21 cellular contexts compared by ENCODE assay signal in the genomic region with DNA sequence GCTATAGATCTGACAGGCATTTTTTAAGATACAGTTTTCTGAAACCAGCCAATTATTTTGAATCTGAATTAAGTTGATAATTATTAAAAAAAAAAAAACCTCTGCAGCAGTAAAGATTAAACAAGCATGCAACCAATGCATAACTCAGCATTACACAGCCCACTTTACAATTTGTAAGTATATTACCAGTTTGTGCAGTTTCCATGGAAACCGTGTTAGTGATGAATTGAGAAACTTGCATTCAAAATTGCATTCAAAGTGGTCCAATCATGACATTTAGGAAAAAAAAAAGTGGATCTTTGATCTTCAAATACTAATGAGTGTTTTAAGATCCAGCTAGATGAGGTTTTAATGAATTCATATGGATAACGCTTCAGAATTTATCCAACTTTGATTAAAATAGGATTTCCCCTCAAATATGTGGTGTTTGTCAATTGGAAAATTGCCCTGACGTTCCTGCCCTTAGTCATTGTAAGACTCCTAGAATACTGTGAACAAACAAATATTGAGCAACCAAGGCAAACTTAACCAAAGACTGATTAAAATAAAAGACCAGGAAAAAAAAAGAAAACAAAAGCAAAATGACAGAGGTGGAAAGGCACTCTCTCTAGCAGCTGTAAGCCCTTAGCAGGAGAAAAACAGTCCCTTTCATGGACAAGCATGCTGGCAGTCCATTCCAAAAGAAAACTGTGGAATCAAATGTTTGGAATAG.
DNase-seq lines count a peak whose midpoint lies in the region; ATAC-seq, FAIRE-seq and TF ChIP-seq lines count a peak whose summit lies in the region.
"Had no signal": no experiment of that assay in that cellular context is flagged by ENCODE, and none has a peak within 500 bp of the region (broad histone marks: within the 10 kb centered on the region; RNA-seq: fewer than 3 reads in every experiment).

No MANE protein-coding gene starts in this region.

- H3K27ac Mint-ChIP-seq in astrocyte (ENCODE audit: unreplicated experiment) (no peak overlapping the region), Calu3 (ENCODE audit: unreplicated experiment) (no peak overlapping the region)
- H3K27ac Mint-ChIP-seq: CD4-positive, alpha-beta T cell had no signal

- no peak overlapping the region for H3K9ac ChIP-seq in astrocyte (ENCODE audit: low read length)

- H3K27me3 Mint-ChIP-seq in astrocyte (ENCODE audit: low read depth, unreplicated experiment), result no peaks in the 10 kb centered on the region
- H3K27me3 Mint-ChIP-seq in Calu3 (ENCODE audit: unreplicated experiment), result no peaks in the 10 kb centered on the region

- no peaks in the 10 kb centered on the region for H3K36me3 Mint-ChIP-seq in astrocyte (ENCODE audit: low read depth, unreplicated experiment)
- no peaks in the 10 kb centered on the region for H3K36me3 Mint-ChIP-seq in Calu3 (ENCODE audit: insufficient read depth, unreplicated experiment)

- H3K9me3 ChIP-seq in astrocyte (ENCODE audit: insufficient read depth, low read depth, low read length), result no peaks in the 10 kb centered on the region
- H3K9me3 ChIP-seq: MG63, SJCRH30 had no signal

- H3K4me3 Mint-ChIP-seq in astrocyte (ENCODE audit: unreplicated experiment) (no peak overlapping the region), Calu3 (ENCODE audit: low read depth, unreplicated experiment) (no peak overlapping the region)
- H3K4me3 Mint-ChIP-seq: CD4-positive, alpha-beta T cell had no signal

- H3K27ac ChIP-seq in astrocyte (ENCODE audit: low read depth, low read length), result no peak overlapping the region
- H3K27ac ChIP-seq: SJCRH30 had no signal

- no peaks in the 10 kb centered on the region for H3K79me2 ChIP-seq in astrocyte (ENCODE audit: insufficient read depth, low read length)

- H3K4me2 ChIP-seq in astrocyte (ENCODE audit: low read length), result no peak overlapping the region

- no peak for FAIRE-seq in astrocyte (lab: Jason Lieb, UNC)
- FAIRE-seq: urothelium cell line had no signal

- no TSS peak for BruUV-seq in Calu3 (replicated peaks; lab: Mats Ljungman, UMichigan)

- DNase-seq in NCI-H446 (lab: John Stamatoyannopoulos, UW) (peak; percentile 6 to 22), NCI-H446 treated with DMSO at 0.1 percent for 48 hours (lab: John Stamatoyannopoulos, UW) (no peak), astrocyte (ENCODE audit: low read depth) (peak; percentile 31), fibroblast of pulmonary artery (ENCODE audit: low read depth) (peak; percentile 84), sciatic nerve (ENCODE audit: low spot score) (no peak), Calu3 (no peak)
- DNase-seq: activated CD4-positive, CD25-positive, alpha-beta regulatory T cell treated with anti-CD3 and anti-CD28 coated beads, Interleukin-2, amount 50 U/mL, for 72 hours; CD4-positive, alpha-beta T cell; dermis blood vessel endothelial cell; DND-41; hypothalamus; kidney glomerular epithelial cell; MG63; midbrain; NCI-H1930; NCI-H510A treated with DMSO at 0.1 percent for 48 hours; SJCRH30; T-helper 2 cell had no signal

- no peaks in the 10 kb centered on the region for H3K4me1 ChIP-seq in astrocyte (ENCODE audit: insufficient read depth, low read length)

- H2AFZ ChIP-seq in astrocyte (ENCODE audit: low read depth, low read length), result no peak overlapping the region

- H3K36me3 ChIP-seq in astrocyte (ENCODE audit: insufficient read depth, low read length), result no peaks in the 10 kb centered on the region
- H3K36me3 ChIP-seq: MG63, SJCRH30 had no signal

- CTCF ChIA-PET in Calu3 (lab: Charles Lee), result no interaction called here

- H3K4me1 Mint-ChIP-seq in astrocyte (ENCODE audit: low read depth, unreplicated experiment) (no peaks in the 10 kb centered on the region), Calu3 (ENCODE audit: low read depth, unreplicated experiment) (no peaks in the 10 kb centered on the region)

- no peak for TF ChIP-seq CTCF in astrocyte (IDR thresholded peaks at IDR 0.05; ENCODE audit: insufficient read depth, low read depth, low read length)
- TF ChIP-seq CTCF in fibroblast of pulmonary artery (IDR thresholded peaks at IDR 0.05; ENCODE audit: low read length, missing control alignments), result no peak
- TF ChIP-seq CTCF in Calu3 (IDR thresholded peaks at IDR 0.05; ENCODE audit: unreplicated experiment), result no peak

- H3K27me3 ChIP-seq in astrocyte (ENCODE audit: insufficient read depth, low read length), result no peaks in the 10 kb centered on the region
- H3K27me3 ChIP-seq: MG63, SJCRH30 had no signal

- ATAC-seq in sciatic nerve, result peak; percentile 49
- no peak for ATAC-seq in GM18909 (IDR thresholded peaks at IDR 0.05; ENCODE audit: poor library complexity, unreplicated experiment)
- ATAC-seq in HG02588 (IDR thresholded peaks at IDR 0.05; ENCODE audit: unreplicated experiment), result no peak

- intact Hi-C loops in sciatic nerve (cut with DNase I) (no loop called here), Calu3 (cut with micrococcal nuclease; ENCODE audit: unreplicated experiment) (no loop called here)

- no peaks in the 10 kb centered on the region for H4K20me1 ChIP-seq in astrocyte (ENCODE audit: insufficient read depth, low read length)

- no peak overlapping the region for H3K4me3 ChIP-seq in astrocyte (ENCODE audit: insufficient read depth, low read depth, low read length)
- H3K4me3 ChIP-seq in fibroblast of pulmonary artery (replicated peaks; ENCODE audit: low read depth, low read length), result no peak overlapping the region
- H3K4me3 ChIP-seq: MG63, SJCRH30 had no signal

- H3K9me3 Mint-ChIP-seq in astrocyte (ENCODE audit: unreplicated experiment) (no peaks in the 10 kb centered on the region), Calu3 (ENCODE audit: low read depth, unreplicated experiment) (no peaks in the 10 kb centered on the region)
- H3K9me3 Mint-ChIP-seq: CD4-positive, alpha-beta T cell had no signal

Comparison
In these comparisons a context has a peak if more than half of its experiments do, and no peak if none do; other contexts are left out.
1. DNase-seq: peak in NCI-H446 (2 of 2), astrocyte (single experiment) and fibroblast of pulmonary artery (single experiment); none in NCI-H446 treated with DMSO at 0.1 percent for 48 hours (single experiment), sciatic nerve (single experiment) and Calu3 (single experiment).